8 cellular contexts compared by ENCODE assay signal in the genomic region with DNA sequence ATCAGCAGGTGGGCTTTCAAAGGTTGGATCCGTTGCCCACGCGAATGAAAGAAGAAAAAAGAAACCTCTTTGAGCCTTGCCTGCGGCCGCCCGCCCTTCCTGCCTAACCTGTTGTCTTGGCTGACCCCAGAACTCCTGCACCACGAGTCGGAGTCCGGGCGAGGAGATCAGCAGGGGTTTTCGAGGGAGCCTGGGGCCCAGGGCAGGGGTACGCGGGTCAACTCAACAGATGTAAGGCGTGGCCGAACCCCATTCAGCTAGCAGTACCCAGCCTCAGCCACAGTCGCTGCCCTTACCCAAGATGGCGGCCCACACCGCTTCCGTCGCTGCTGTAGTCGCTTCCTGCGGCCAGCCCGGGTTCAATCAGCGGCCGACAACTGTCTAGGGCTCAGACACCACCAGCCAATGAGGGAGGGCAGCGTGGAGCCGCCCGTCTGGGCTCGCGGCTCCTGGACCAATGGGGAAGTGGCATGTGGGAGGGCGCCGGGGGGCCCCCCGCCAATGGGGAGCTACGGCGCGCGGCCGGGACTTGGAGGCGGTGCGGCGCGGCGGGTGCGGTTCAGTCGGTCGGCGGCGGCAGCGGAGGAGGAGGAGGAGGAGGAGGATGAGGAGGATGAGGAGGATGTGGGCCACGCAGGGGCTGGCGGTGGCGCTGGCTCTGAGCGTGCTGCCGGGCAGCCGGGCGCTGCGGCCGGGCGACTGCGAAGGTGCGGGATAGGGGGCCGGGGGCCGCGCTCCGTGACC. TPM values are rescaled to one million over a fixed set of nuclear protein-coding genes. Genes with fewer than 3 reads are reported as not detected.
DNase-seq lines count a peak whose midpoint lies in the region; ATAC-seq, FAIRE-seq and TF ChIP-seq lines count a peak whose summit lies in the region.

MANF (plus strand) TSS at position 562 of the 744 bp plus-strand sequence; CDS start at position 614, 52 bp downstream.

- 0 to 1% (median 0%) methylated on average over 45 to 65 of the region's 65 CpGs for WGBS in adipose tissue, 3 donors
- no CpG with 5 or more reads among the region's 65 CpGs for WGBS in trophoblast cell (ENCODE audit: extremely low coverage, insufficient coverage, insufficient read length)
- WGBS in transverse colon (ENCODE audit: low coverage in 1 of 2), 2 donors, result 0% methylated on average over 59 of the region's 65 CpGs; no CpG with 5 or more reads in 1 of the 2 donors

- peak within 1 kb of the TSS; percentile 93 for H3K4ac ChIP-seq in trophoblast cell (ENCODE audit: low read depth, low read length)

- H3K4me2 ChIP-seq in trophoblast cell (ENCODE audit: low read length), result peak within 1 kb of the TSS; percentile 77

- peak within 1 kb of the TSS; percentile 97 for H3K14ac ChIP-seq in trophoblast cell (ENCODE audit: low read length)

- TF ChIP-seq POLR2A in GM12891 (IDR thresholded peaks at IDR 0.05; ENCODE audit: low read depth, low read length) (peak; percentile 81), transverse colon (IDR thresholded peaks at IDR 0.05) (peak; percentile 91)

- peaks cover 13% of the 10 kb centered on the region for H3K4me1 ChIP-seq in cardiac muscle cell (ENCODE audit: low read depth)
- H3K4me1 ChIP-seq in trophoblast cell (ENCODE audit: control insufficient read depth in 1 of 2, insufficient read depth in 2 of 2, low read length in 2 of 2), result peaks cover 17 to 30% of the 10 kb centered on the region in 2 experiments
- H3K4me1 ChIP-seq in transverse colon, result peaks cover 4 to 52% (median 46%) of the 10 kb centered on the region in 4 donors

- intact Hi-C loops in transverse colon (cut with DNase I; ENCODE audit: low total_unique reads), result no loop called here

- H2BK120ac ChIP-seq in trophoblast cell (ENCODE audit: insufficient read depth, low read length, poor library complexity), result peak within 1 kb of the TSS; percentile 82

- H3K18ac ChIP-seq in trophoblast cell (ENCODE audit: low read length), result peak within 1 kb of the TSS; percentile 86

- H4K12ac ChIP-seq in trophoblast cell (ENCODE audit: low read depth, low read length), result peak within 1 kb of the TSS; percentile 90

- peak within 1 kb of the TSS; percentile 89 for H2AK5ac ChIP-seq in trophoblast cell (ENCODE audit: low read length)

- H3K36me3 Mint-ChIP-seq in T-cell, result peaks cover 11% of the 10 kb centered on the region

- H3K79me1 ChIP-seq in trophoblast cell (ENCODE audit: low read length), result peaks cover 11% of the 10 kb centered on the region

- H2BK5ac ChIP-seq in trophoblast cell (ENCODE audit: low read depth, low read length, poor library complexity), result peak within 1 kb of the TSS; percentile 92

- CTCF ChIA-PET in T-cell (lab: Charles Lee), result interaction anchor here (0.6 to 2.7 kb wide), 12 partner anchors 36 to 1138 kb away, joined by 3 to 17 read pairs (median 3); partner anchors contain the start of genes CISH (in 1 of the 2), DCAF1 (in 1 of the 2) and MAPKAPK3 (in 1 of the 2)

- H3K4me3 ChIP-seq in cardiac muscle cell (peak within 1 kb of the TSS; percentile 72), trophoblast cell (ENCODE audit: low read depth, low read length) (peak within 1 kb of the TSS; percentile 97), transverse colon (peak within 1 kb of the TSS; percentile 70 to 91 (median 82))

- POLR2A ChIA-PET in T-cell (lab: Charles Lee), result interaction anchor here (0.5 to 1.2 kb wide), 6 partner anchors 11 to 1636 kb away, joined by 3 to 4 read pairs (median 4); partner anchors contain the start of gene DCAF1 (in 1 of the 2)

- H3K23ac ChIP-seq in trophoblast cell (ENCODE audit: low read length), result no peak within 1 kb of the TSS

- in situ Hi-C loops in transverse colon (cut with MboI; ENCODE audit: low pct_ligation_motif_present in 1 of 4, low pct_unique_long_range_greater_than_20kb in 1 of 4, low sequenced_read_pairs in 3 of 4), result loop anchor here (25.0 kb wide), 3 partner anchors 277 to 773 kb away; partner anchors contain the start of genes CISH (in 2 of the 4), MAPKAPK3 (in 2 of the 4) and TEX264 (in 1 of the 4)

- peaks cover 4% of the 10 kb centered on the region for H3K36me3 ChIP-seq in cardiac muscle cell
- peaks cover 8 to 20% of the 10 kb centered on the region in 2 experiments for H3K36me3 ChIP-seq in trophoblast cell (ENCODE audit: control insufficient read depth in 1 of 2, insufficient read depth in 2 of 2, low read length in 2 of 2)
- H3K36me3 ChIP-seq in transverse colon, result no peaks in the 10 kb centered on the region

- ATAC-seq in HG02840 (IDR thresholded peaks at IDR 0.05; ENCODE audit: low FRiP score, unreplicated experiment) (peak; percentile 95), T-cell (replicated peaks in 1 of 4) (peak; percentile 95 to 97 (median 96))

- H2AFZ ChIP-seq in trophoblast cell (ENCODE audit: insufficient read depth, low read length, poor library complexity), result peak within 1 kb of the TSS; percentile 85

- H2BK12ac ChIP-seq in trophoblast cell (ENCODE audit: low read length), result no peak within 1 kb of the TSS

- no peak for TF ChIP-seq EP300 in transverse colon (IDR thresholded peaks at IDR 0.05; ENCODE audit: low read depth)

- H4K91ac ChIP-seq in trophoblast cell (ENCODE audit: low read depth, low read length), result peak within 1 kb of the TSS; percentile 96

- TF ChIP-seq CTCF in cardiac muscle cell (IDR thresholded peaks at IDR 0.05; ENCODE audit: low read depth, low read length), result no peak
- peak in 3 of 5 experiments; percentile 5 to 58 (median 54) for TF ChIP-seq CTCF in transverse colon (IDR thresholded peaks at IDR 0.05)

- H3K9me3 ChIP-seq in cardiac muscle cell (ENCODE audit: low read depth), result no peaks in the 10 kb centered on the region
- peaks cover 2% of the 10 kb centered on the region for H3K9me3 ChIP-seq in trophoblast cell (ENCODE audit: insufficient read depth, low read depth, low read length)
- no peaks in the 10 kb centered on the region for H3K9me3 ChIP-seq in transverse colon

- H3K4me1 Mint-ChIP-seq in T-cell, result peaks cover 47 to 56% (median 49%) of the 10 kb centered on the region in 3 donors

- peaks cover 18% of the 10 kb centered on the region for H3K79me2 ChIP-seq in trophoblast cell (ENCODE audit: control insufficient read depth, insufficient read depth, low read length, poor library complexity)

- H3K27me3 Mint-ChIP-seq in T-cell, result no peaks in the 10 kb centered on the region

- H4K8ac ChIP-seq in trophoblast cell (ENCODE audit: low read depth, low read length), result peak within 1 kb of the TSS; percentile 94

- H3K9me3 Mint-ChIP-seq in T-cell, result no peaks in the 10 kb centered on the region

- H3K27ac Mint-ChIP-seq in T-cell, result peak within 1 kb of the TSS; percentile 99

- DNase-seq in GM12891 (ENCODE audit: insufficient read length, low spot score) (peak; percentile 100), NCI-H1436 treated with DMSO at 0.1 percent for 48 hours (lab: John Stamatoyannopoulos, UW) (peak; percentile 83), T-cell (peak; percentile 90 to 99 (median 97)), cardiac muscle cell (ENCODE audit: low read depth in 1 of 2, low spot score in 1 of 2) (peak; percentile 98 to 99), trophoblast cell (peak; percentile 98 to 99), transverse colon (peak; percentile 98)

- H3K27ac ChIP-seq in adipose tissue (ENCODE audit: low read depth, low read length) (peak within 1 kb of the TSS; percentile 86), cardiac muscle cell (peak within 1 kb of the TSS; percentile 95), trophoblast cell (ENCODE audit: low read depth, low read length) (peak within 1 kb of the TSS; percentile 72), transverse colon (peak within 1 kb of the TSS; percentile 93 to 94 (median 93))

- peak within 1 kb of the TSS; percentile 98 to 99 (median 99) for H3K4me3 Mint-ChIP-seq in T-cell

- peak; percentile 100 for FAIRE-seq in GM12891 (lab: Jason Lieb, UNC)

- H3K27me3 ChIP-seq in cardiac muscle cell (no peaks in the 10 kb centered on the region), trophoblast cell (ENCODE audit: insufficient read depth, low read length) (no peaks in the 10 kb centered on the region), transverse colon (no peaks in the 10 kb centered on the region)

- peak within 1 kb of the TSS; percentile 91 for H3K9ac ChIP-seq in trophoblast cell (ENCODE audit: low read length)

TF ChIP-seq in GM12891, 5 proteins besides CTCF, POLR2A, EP300 and RAD21:
- TF ChIP-seq TAF1 (IDR thresholded peaks at IDR 0.05; ENCODE audit: low read depth, low read length), result peak; percentile 72
- no peak for TF ChIP-seq PAX5 (IDR thresholded peaks at IDR 0.05; ENCODE audit: insufficient read depth, low read length, severe bottlenecking)
- peak; percentile 33; the same call in 1 of the 2 replicates for TF ChIP-seq SPI1 (IDR thresholded peaks at IDR 0.05; ENCODE audit: low read depth, low read length)
- no peak; the same call in 1 of the 2 replicates for TF ChIP-seq POU2F2 (IDR thresholded peaks at IDR 0.05; ENCODE audit: low read depth, low read length)
- TF ChIP-seq POLR2AphosphoS5 (IDR thresholded peaks at IDR 0.05; ENCODE audit: low read depth, low read length), result peak; percentile 89

RNA-seq across cellular contexts. Expression of gene MANF, which starts in this region (rescaled TPM):
- polyA plus RNA-seq in GM12891 (2012; ENCODE audit: low read depth, missing spikeins), result 60.4 TPM
- 10 to 100 TPM; 36.4 to 71.9 (median 56.7) TPM for total RNA-seq in T-cell
- polyA plus RNA-seq in adipose tissue, result 10 to 100 TPM; 31.0 to 67.8 (median 42.0) TPM
- total RNA-seq in cardiac muscle cell, result 55.6 and 180 TPM in 2 replicates
- polyA plus RNA-seq in cardiac muscle cell, result 66.9 and 163 TPM in 2 replicates
- polyA plus RNA-seq in trophoblast cell (2013), result 371 and 372 TPM in 2 replicates
- total RNA-seq in transverse colon, result 10 to 100 TPM; 15.7 to 56.2 (median 26.6) TPM

Comparison
In these comparisons a context has a peak if more than half of its experiments do, and no peak if none do; other contexts are left out.
1. Peak in every context shown above with its lines: DNase-seq, ATAC-seq, H3K4me3 ChIP-seq and H3K27ac ChIP-seq.